Comparison of ENCODE assay signal across 9 cellular contexts in genomic region chr9:124045076-124045829, GRCh38. TPM values are rescaled to one million over a fixed set of nuclear protein-coding genes. Genes with fewer than 3 reads are reported as not detected.
DNase-seq lines count a peak whose midpoint lies in the region; ATAC-seq and TF ChIP-seq lines count a peak whose summit lies in the region.
"Had no signal": no experiment of that assay in that cellular context is flagged by ENCODE, and none has a peak within 500 bp of the region (broad histone marks: within the 10 kb centered on the region; RNA-seq: fewer than 3 reads in every experiment).

No MANE protein-coding gene starts in this region.

- peak; percentile 88 for DNase-seq in H7
- DNase-seq in UCSD-AML1 (lab: John Stamatoyannopoulos, UW; ENCODE audit: unreplicated experiment), result peak; percentile 24
- peak; percentile 63 to 79 (median 72) for DNase-seq in heart left ventricle
- DNase-seq in gastrocnemius medialis, result no peak
- no peak for DNase-seq in C1 segment of cervical spinal cord (lab: John Stamatoyannopoulos, UW)
- no peak for DNase-seq in NCI-H1105 (lab: John Stamatoyannopoulos, UW)

- peaks cover 0 to 31% (median 20%) of the 10 kb centered on the region in 12 donors for H3K4me1 ChIP-seq in heart left ventricle
- H3K4me1 ChIP-seq in gastrocnemius medialis, result peaks cover 6 to 21% of the 10 kb centered on the region in 2 donors

- WGBS in heart left ventricle, 4 donors, result 9 to 20% (median 12%) methylated on average over 20 to 49 of the region's 49 CpGs

- H3K27me3 ChIP-seq in H7 (ENCODE audit: control insufficient read depth, insufficient read depth, low read length), result peaks cover 40% of the 10 kb centered on the region
- peaks cover 0 to 44% (median 7%) of the 10 kb centered on the region in 9 donors for H3K27me3 ChIP-seq in heart left ventricle
- H3K27me3 ChIP-seq in gastrocnemius medialis, result peaks cover 13 to 33% (median 27%) of the 10 kb centered on the region in 3 donors

- in situ Hi-C loops in gastrocnemius medialis (cut with MboI; ENCODE audit: low sequenced_read_pairs in 4 of 4), result loop anchor here in 2 of 4 donors (10.0 to 25.0 kb wide), 3 partner anchors 308 to 508 kb away; no protein-coding TSS in a partner anchor

- H3K4me3 ChIP-seq in H7 (ENCODE audit: insufficient read depth, low read depth, low read length), result peak overlapping the region; percentile 45
- H3K4me3 ChIP-seq in heart left ventricle, result peak overlapping the region; percentile 18 to 63 (median 46)
- H3K4me3 ChIP-seq in gastrocnemius medialis, result peak overlapping the region; percentile 51 to 57 (median 53)

- TF ChIP-seq POLR2A in heart left ventricle (IDR thresholded peaks at IDR 0.05) (no peak), gastrocnemius medialis (IDR thresholded peaks at IDR 0.05) (no peak)

- H3K36me3 ChIP-seq in H7 (replicated peaks; ENCODE audit: control insufficient read depth, insufficient read depth, low read length), result no peaks in the 10 kb centered on the region
- H3K36me3 ChIP-seq in heart left ventricle, result no peaks in the 10 kb centered on the region
- H3K36me3 ChIP-seq in gastrocnemius medialis, result no peaks in the 10 kb centered on the region

- no peak for TF ChIP-seq CTCF in heart left ventricle (IDR thresholded peaks at IDR 0.05)
- TF ChIP-seq CTCF in gastrocnemius medialis (IDR thresholded peaks at IDR 0.05 in 4 of 5, conservative IDR thresholded peaks at IDR 0.05 in 1 of 5), result no peak

- H3K9me3 ChIP-seq in heart left ventricle (no peaks in the 10 kb centered on the region), gastrocnemius medialis (no peaks in the 10 kb centered on the region)

- peak; percentile 39 to 84 (median 75) for ATAC-seq in heart left ventricle
- ATAC-seq in gastrocnemius medialis, result peak in 1 of 2 donors; percentile 27
- no peak for ATAC-seq in HG02623 (IDR thresholded peaks at IDR 0.05; ENCODE audit: unreplicated experiment)
- ATAC-seq in HG02571 (IDR thresholded peaks at IDR 0.05; ENCODE audit: unreplicated experiment), result no peak
- ATAC-seq: HCT116 had no signal

- intact Hi-C loops in heart left ventricle (cut with DNase I) (loop anchor here in 3 of 10 donors (10.0 kb wide), 2 partner anchors 320 to 330 kb away; no protein-coding TSS in a partner anchor), gastrocnemius medialis (cut with DNase I; ENCODE audit: low total_unique reads) (loop anchor here (10.0 kb wide), 1 partner anchor 640 kb away; no protein-coding TSS in a partner anchor)

- H3K27ac ChIP-seq in heart left ventricle (peak overlapping the region in 5 of 12 donors; percentile 33 to 70 (median 50)), gastrocnemius medialis (no peak overlapping the region)

RNA-seq across cellular contexts. Expression of gene LHX2, which starts 33.7 kb away (rescaled TPM):
- 0.33 and 0.87 TPM in 2 replicates for total RNA-seq in H7 (2014; rRNA removed; shearing (Covaris generic))
- total RNA-seq in heart left ventricle (1 to 10 TPM in 1 of 9 donors, under 1 TPM in 4, not detected in 4; 0.20 to 1.3 (median 0.33) TPM), gastrocnemius medialis (not detected)
- under 1 TPM in 1 of 2 donors, not detected in 1; 0.10 TPM for polyA plus RNA-seq in heart left ventricle

Comparison
In these comparisons a context has a peak if more than half of its experiments do, and no peak if none do; other contexts are left out.
1. DNase-seq: peak in H7 (single experiment), UCSD-AML1 (single experiment) and heart left ventricle (5 of 5); none in gastrocnemius medialis (0 of 2), C1 segment of cervical spinal cord (0 of 14) and NCI-H1105 (single experiment).
2. ATAC-seq: peak in heart left ventricle (4 of 4); none in HG02623 (single experiment) and HG02571 (single experiment).
3. Peak in every context shown above with its lines, with median percentiles within 50 percentile points of each other: H3K4me3 ChIP-seq.